Comparison of ENCODE assay signal across 9 cellular contexts in the genomic region with DNA sequence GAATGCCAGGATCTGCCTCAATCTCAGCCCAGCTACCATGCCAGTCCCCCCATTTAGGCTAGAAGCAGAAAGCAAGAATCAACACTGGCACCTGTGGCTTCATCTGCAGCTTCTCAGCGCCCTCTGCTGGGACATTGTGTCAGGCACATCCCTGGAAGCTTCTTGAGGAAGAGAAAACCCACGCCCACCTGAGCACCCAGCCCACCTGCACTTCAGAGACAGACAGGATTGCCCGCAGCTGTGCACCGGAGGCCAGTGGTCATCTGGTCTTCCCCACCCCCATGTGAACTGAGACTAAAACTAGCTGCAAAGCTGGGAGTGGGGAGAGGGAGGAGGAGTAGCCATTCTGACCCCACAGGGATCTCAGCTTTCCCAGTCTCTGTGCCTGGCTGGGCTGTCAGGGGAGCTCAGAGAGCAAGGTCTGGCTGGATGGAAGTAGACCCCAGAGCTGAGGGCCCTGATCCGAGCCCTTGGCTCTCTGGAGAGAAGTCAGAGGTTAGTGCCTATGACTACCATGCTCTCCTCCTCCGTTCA.
A peak's percentile ranks its signal among the peaks of the same experiment; 100 is the strongest.
DNase-seq lines count a peak whose midpoint lies in the region; ATAC-seq and TF ChIP-seq lines count a peak whose summit lies in the region.
"Had no signal": no experiment of that assay in that cellular context is flagged by ENCODE, and none has a peak within 500 bp of the region (broad histone marks: within the 10 kb centered on the region; RNA-seq: fewer than 3 reads in every experiment).

No MANE protein-coding gene starts in this region.

- TF ChIP-seq POLR2A in gastrocnemius medialis (IDR thresholded peaks at IDR 0.05): no peak

- CTCF ChIA-PET in OCI-LY7 (lab: Charles Lee; ENCODE audit: unreplicated experiment): interaction anchor here (0.6 to 1.4 kb wide), 2 partner anchors 11 to 34 kb away, joined by 3 read pairs; no protein-coding TSS in a partner anchor

- no peak overlapping the region for H3K27ac ChIP-seq in OCI-LY7 (ENCODE audit: low read depth, low read length, poor library complexity, severe bottlenecking)
- H3K27ac ChIP-seq in gastrocnemius medialis: peak overlapping the region; percentile 24 to 49 (median 39)

- H3K27ac Mint-ChIP-seq in activated naive CD4-positive, alpha-beta T cell treated with anti-CD3 and anti-CD28 coated beads, Interleukin-2, amount 50 U/mL, for 72 hours: no peak overlapping the region
- H3K27ac Mint-ChIP-seq: stimulated activated naive CD8-positive, alpha-beta T cell treated with anti-CD3 and anti-CD28 coated beads, Interleukin-15, Interleukin-2, amounts not matched to agents 100 ng/mL and 50 ng/mL, for 24 hours had no signal

- POLR2A ChIA-PET in OCI-LY7 (lab: Charles Lee): interaction anchor here (0.6 kb wide), 1 partner anchor 139 kb away, joined by 5 read pairs; no protein-coding TSS in a partner anchor

- DNase-seq in EL (peak; percentile 44), OCI-LY7 (ENCODE audit: low spot score) (peak; percentile 77), left cardiac atrium (peak; percentile 65), gastrocnemius medialis (peak; percentile 42 to 72)
- DNase-seq in activated naive CD4-positive, alpha-beta T cell treated with anti-CD3 and anti-CD28 coated beads, Interleukin-2, amount 50 U/mL, for 72 hours (ENCODE audit: low spot score in 2 of 2): peak in 1 of 2 donors; percentile 59

- H3K36me3 ChIP-seq in OCI-LY7 (ENCODE audit: insufficient read depth, low read length) (no peaks in the 10 kb centered on the region), gastrocnemius medialis (no peaks in the 10 kb centered on the region)

- TF ChIP-seq CTCF in OCI-LY7 (conservative IDR thresholded peaks at IDR 0.05; ENCODE audit: low read length): peak; percentile 82
- peak; percentile 67 to 81 (median 74) for TF ChIP-seq CTCF in gastrocnemius medialis (IDR thresholded peaks at IDR 0.05 in 4 of 5, conservative IDR thresholded peaks at IDR 0.05 in 1 of 5)

- H3K4me1 ChIP-seq in OCI-LY7 (ENCODE audit: insufficient read depth, low read length, poor library complexity, severe bottlenecking) (peaks cover 5% of the 10 kb centered on the region), gastrocnemius medialis (peaks cover 63 to 69% of the 10 kb centered on the region in 2 donors)

- H3K9me2 ChIP-seq in OCI-LY7 (ENCODE audit: insufficient read depth, low read length): no peaks in the 10 kb centered on the region

- BruUV-seq in OCI-LY7 (replicated peaks; lab: Mats Ljungman, UMichigan): no TSS peak

- H4K20me1 ChIP-seq in OCI-LY7 (ENCODE audit: insufficient read depth, low read length): no peaks in the 10 kb centered on the region

- ATAC-seq in HG02642 (IDR thresholded peaks at IDR 0.05; ENCODE audit: poor library complexity, unreplicated experiment) (peak; percentile 62), left cardiac atrium (peak in 1 of 2 donors; percentile 13), gastrocnemius medialis (peak in 1 of 2 donors; percentile 16), GM19463 (IDR thresholded peaks at IDR 0.05; ENCODE audit: unreplicated experiment) (no peak), HG02840 (IDR thresholded peaks at IDR 0.05; ENCODE audit: low FRiP score, unreplicated experiment) (no peak)
- ATAC-seq in activated naive CD4-positive, alpha-beta T cell treated with anti-CD3 and anti-CD28 coated beads, Interleukin-2, amount 50 U/mL, for 72 hours: peak; percentile 28 to 62

- H2AFZ ChIP-seq in OCI-LY7 (ENCODE audit: low read length): no peak overlapping the region

- H3K9me3 Mint-ChIP-seq in activated naive CD4-positive, alpha-beta T cell treated with anti-CD3 and anti-CD28 coated beads, Interleukin-2, amount 50 U/mL, for 72 hours: no peaks in the 10 kb centered on the region
- H3K9me3 Mint-ChIP-seq: stimulated activated naive CD8-positive, alpha-beta T cell treated with anti-CD3 and anti-CD28 coated beads, Interleukin-15, Interleukin-2, amounts not matched to agents 100 ng/mL and 50 ng/mL, for 24 hours had no signal

- no peaks in the 10 kb centered on the region for H3K9me3 ChIP-seq in OCI-LY7 (ENCODE audit: low read length)
- no peaks in the 10 kb centered on the region for H3K9me3 ChIP-seq in gastrocnemius medialis

- no peaks in the 10 kb centered on the region for H3K36me3 Mint-ChIP-seq in activated naive CD4-positive, alpha-beta T cell treated with anti-CD3 and anti-CD28 coated beads, Interleukin-2, amount 50 U/mL, for 72 hours

- no peaks in the 10 kb centered on the region for H3K79me2 ChIP-seq in OCI-LY7 (ENCODE audit: insufficient read depth, low read depth, low read length)

- no peak overlapping the region for H3K4me3 ChIP-seq in OCI-LY7 (ENCODE audit: low read depth, low read length, poor library complexity, severe bottlenecking)
- H3K4me3 ChIP-seq in gastrocnemius medialis: no peak overlapping the region

- in situ Hi-C loops in gastrocnemius medialis (cut with MboI; ENCODE audit: low sequenced_read_pairs in 4 of 4): no loop called here

- no peaks in the 10 kb centered on the region for H3K27me3 ChIP-seq in gastrocnemius medialis

- no peak overlapping the region for H3K4me2 ChIP-seq in OCI-LY7 (ENCODE audit: low read length)

- intact Hi-C loops in OCI-LY7 (cut with micrococcal nuclease; ENCODE audit: unreplicated experiment): loop anchor here (10.0 kb wide), 1 partner anchor 464 kb away; no protein-coding TSS in a partner anchor
- intact Hi-C loops in left cardiac atrium (cut with DNase I): loop anchor here in 1 of 2 donors (2.0 kb wide), 1 partner anchor 334 kb away; no protein-coding TSS in a partner anchor
- intact Hi-C loops in gastrocnemius medialis (cut with DNase I; ENCODE audit: low total_unique reads): loop anchor here (1.0 to 5.0 kb wide), 3 partner anchors 84 to 317 kb away; partner anchors contain the start of gene TMEM218

Comparison
In these comparisons a context has a peak if more than half of its experiments do, and no peak if none do; other contexts are left out.
1. ATAC-seq: peak in HG02642 (single experiment) and activated naive CD4-positive, alpha-beta T cell treated with anti-CD3 and anti-CD28 coated beads, Interleukin-2, amount 50 U/mL, for 72 hours (2 of 2); none in GM19463 (single experiment) and HG02840 (single experiment).